7 cellular contexts compared by ENCODE assay signal in the genomic region with DNA sequence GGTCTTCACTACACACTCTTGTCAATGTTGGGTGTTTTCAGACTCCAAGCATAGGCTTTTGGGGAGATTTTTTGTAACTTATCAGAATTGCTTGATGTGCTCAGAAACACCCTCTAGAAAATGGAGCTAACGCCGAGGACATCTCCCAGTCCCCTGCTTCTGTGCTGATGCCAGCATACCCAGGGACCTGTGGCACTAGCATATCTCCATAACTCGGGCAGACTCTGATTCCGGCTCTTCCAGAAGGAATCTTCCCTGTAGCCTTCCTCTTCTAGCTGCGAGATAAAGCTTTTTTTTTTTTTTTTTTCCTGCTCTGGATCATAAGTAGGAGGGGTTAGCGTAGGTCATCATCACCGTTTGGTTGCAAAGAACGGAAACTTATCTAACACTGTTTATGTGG.
"Had no signal": no experiment of that assay in that cellular context is flagged by ENCODE, and none has a peak within 500 bp of the region (broad histone marks: within the 10 kb centered on the region; RNA-seq: fewer than 3 reads in every experiment).

No MANE protein-coding gene starts in this region.

- DNase-seq: GM23248, GOT3, H7, HCEC 1CT, IMR-90, KG1 had no signal

- ATAC-seq: K562 had no signal
